In the genomic region with DNA sequence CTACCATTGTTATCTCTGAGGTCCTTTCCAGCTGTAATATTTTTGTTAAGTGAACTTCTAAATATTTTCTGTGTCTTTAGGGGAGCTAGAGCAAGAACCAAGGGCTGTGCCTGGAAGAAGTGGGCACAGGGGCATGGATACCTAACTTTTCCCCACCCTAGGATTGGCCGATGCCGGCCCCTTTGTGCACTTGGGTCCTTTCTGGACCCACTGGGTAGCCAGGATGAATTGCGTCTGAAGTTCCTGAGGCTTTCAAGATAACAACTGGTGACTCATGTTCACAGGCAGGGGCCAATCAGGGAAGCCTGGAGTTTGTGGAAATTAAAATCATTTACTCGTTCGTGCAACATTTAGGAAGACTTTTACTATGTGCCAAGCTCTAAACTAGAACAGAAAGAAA, we compare ENCODE assay signal across 8 cellular contexts. TPM values are rescaled to one million over a fixed set of nuclear protein-coding genes. Genes with fewer than 3 reads are reported as not detected.
DNase-seq lines count a peak whose midpoint lies in the region; ATAC-seq and TF ChIP-seq lines count a peak whose summit lies in the region.

No MANE protein-coding gene starts in this region.

- no peaks in the 10 kb centered on the region for H3K36me3 Mint-ChIP-seq in neural crest cell (ENCODE audit: low read depth)

- H3K27ac Mint-ChIP-seq in neural crest cell (ENCODE audit: unreplicated experiment), result no peak overlapping the region

- no peaks in the 10 kb centered on the region for H3K9me3 Mint-ChIP-seq in neural crest cell

- DNase-seq in LoVo (ENCODE audit: low spot score), result peak; percentile 49
- peak; percentile 77 for DNase-seq in choroid plexus epithelial cell (ENCODE audit: low read depth)
- no peak for DNase-seq in neural crest cell (ENCODE audit: low read depth, low spot score)
- DNase-seq in GM20000 (ENCODE audit: low spot score), result no peak
- no peak for DNase-seq in NCI-H2196 (lab: John Stamatoyannopoulos, UW; ENCODE audit: unreplicated experiment)
- no peak for DNase-seq in omental fat pad (ENCODE audit: low spot score)

- peak overlapping the region; percentile 93 for H3K4me3 Mint-ChIP-seq in neural crest cell

- peak overlapping the region; percentile 97 for H3K4me3 ChIP-seq in choroid plexus epithelial cell (ENCODE audit: low read depth, low read length)

- no peaks in the 10 kb centered on the region for H3K27me3 Mint-ChIP-seq in neural crest cell (ENCODE audit: low read depth)

- H3K27ac ChIP-seq in C4-2B, result peak overlapping the region; percentile 86; the same call in 1 of the 2 replicates

- ATAC-seq in omental fat pad (ENCODE audit: low FRiP score), result no peak
- no peak for ATAC-seq in HG03139 (IDR thresholded peaks at IDR 0.05; ENCODE audit: unreplicated experiment)

- H3K4me1 Mint-ChIP-seq in neural crest cell, result peaks cover 22% of the 10 kb centered on the region

- no peak for TF ChIP-seq CTCF in C4-2B (conservative IDR thresholded peaks at IDR 0.05)
- TF ChIP-seq CTCF in choroid plexus epithelial cell (conservative IDR thresholded peaks at IDR 0.05; ENCODE audit: low read depth, low read length), result no peak
- TF ChIP-seq CTCF in neural crest cell (conservative IDR thresholded peaks at IDR 0.05), result no peak
- no peak for TF ChIP-seq CTCF in GM20000 (IDR thresholded peaks at IDR 0.05; ENCODE audit: extremely low read depth, missing control alignments)
- TF ChIP-seq CTCF in omental fat pad (IDR thresholded peaks at IDR 0.05), result no peak

RNA-seq across cellular contexts. Expression of a gene that starts 0.8 kb away (rescaled TPM):
- total RNA-seq in neural crest cell, result 29.6 and 35.5 TPM in 2 replicates
- total RNA-seq in omental fat pad, result 10 to 100 TPM in 3 of 4 donors, 1 to 10 TPM in 1; 9.8 to 16.9 (median 13.0) TPM

RNA-seq across cellular contexts. Expression of a gene that starts 0.8 kb away (rescaled TPM):
- total RNA-seq in neural crest cell (30.8 and 36.3 TPM in 2 replicates), omental fat pad (10 to 100 TPM; 10.8 to 22.0 (median 16.1) TPM)

Comparison
In these comparisons a context has a peak if more than half of its experiments do, and no peak if none do; other contexts are left out.
1. DNase-seq: peak in LoVo (single experiment) and choroid plexus epithelial cell (single experiment); none in neural crest cell (single experiment), GM20000 (single experiment), NCI-H2196 (single experiment) and omental fat pad (single experiment).